8 cellular contexts compared by ENCODE assay signal in the genomic region with DNA sequence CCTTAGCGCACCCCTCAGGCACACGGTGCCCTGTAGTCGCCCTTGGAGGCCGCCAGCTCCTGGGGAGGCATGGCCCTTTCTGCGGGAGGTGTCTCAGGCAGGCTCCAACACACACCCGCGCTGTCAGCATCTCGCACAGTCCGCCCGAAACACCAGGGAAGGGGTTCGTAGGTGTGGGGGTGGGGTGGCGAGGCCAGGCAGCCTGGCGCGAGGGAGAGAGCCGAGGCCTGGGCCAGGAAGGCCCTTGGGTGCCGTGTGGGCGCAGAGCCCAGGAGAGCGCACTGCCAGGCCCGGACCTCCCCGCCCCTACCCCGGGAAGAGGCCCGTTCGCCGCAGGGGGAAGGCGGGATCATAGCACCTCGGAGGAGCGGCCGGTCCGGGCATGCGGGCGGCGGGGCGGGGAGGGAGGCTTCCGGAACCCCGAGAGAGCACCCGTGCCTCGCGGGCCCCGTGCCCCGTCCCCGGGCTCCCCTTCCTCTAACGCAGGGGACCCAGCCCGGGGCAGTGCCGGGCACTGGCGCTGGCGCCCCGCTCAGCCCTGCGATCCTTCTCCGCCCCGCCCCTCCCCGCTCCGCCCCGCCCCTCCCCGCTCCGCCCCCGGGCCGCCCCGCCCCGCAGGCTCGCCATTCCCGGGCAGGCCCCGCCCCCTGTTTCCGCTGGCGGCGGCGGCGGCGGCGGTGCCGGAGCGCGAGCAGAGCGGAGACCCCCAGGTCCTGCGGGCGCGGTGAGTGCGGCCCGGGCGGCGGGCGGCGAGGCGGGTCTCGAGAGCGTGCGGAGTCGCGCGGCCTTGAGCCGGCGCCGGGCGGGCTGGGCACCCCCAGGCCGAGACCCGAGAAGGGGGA. TPM values are rescaled to one million over a fixed set of nuclear protein-coding genes. Genes with fewer than 3 reads are reported as not detected.
DNase-seq lines count a peak whose midpoint lies in the region; ATAC-seq and TF ChIP-seq lines count a peak whose summit lies in the region.

A gene with protein sequence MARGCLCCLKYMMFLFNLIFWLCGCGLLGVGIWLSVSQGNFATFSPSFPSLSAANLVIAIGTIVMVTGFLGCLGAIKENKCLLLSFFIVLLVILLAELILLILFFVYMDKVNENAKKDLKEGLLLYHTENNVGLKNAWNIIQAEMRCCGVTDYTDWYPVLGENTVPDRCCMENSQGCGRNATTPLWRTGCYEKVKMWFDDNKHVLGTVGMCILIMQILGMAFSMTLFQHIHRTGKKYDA (plus strand): TSS at position 650 of the 842 bp plus-strand sequence. CDS start 123,815 bp downstream, outside the sequence.

- ATAC-seq in GM19452 (IDR thresholded peaks at IDR 0.05; ENCODE audit: unreplicated experiment) (peak; percentile 64), aorta (ENCODE audit: low FRiP score) (peak; percentile 92)

- intact Hi-C loops in aorta (cut with DNase I) = loop anchor here (5.0 kb wide), 2 partner anchors 45 to 125 kb away; no protein-coding TSS in a partner anchor

- H3K27ac ChIP-seq in BLaER1 treated with 17β-estradiol and CSF1 and Interleukin-3, amounts not matched to agents 10 nM and 100 nM = peak within 1 kb of the TSS; percentile 53 to 77 (median 65); a peak in 19 of 22 replicates
- peak within 1 kb of the TSS; percentile 59 for H3K27ac ChIP-seq in angular gyrus (ENCODE audit: low read depth, low read length)
- peak within 1 kb of the TSS; percentile 95 to 96 for H3K27ac ChIP-seq in right atrium auricular region
- H3K27ac ChIP-seq in rectal smooth muscle tissue (ENCODE audit: low read depth, low read length) = peak within 1 kb of the TSS; percentile 94
- H3K27ac ChIP-seq in aorta (ENCODE audit: low read depth in 1 of 2, low read length in 2 of 2) = peak within 1 kb of the TSS in 1 of 2 donors; percentile 78

- no peaks in the 10 kb centered on the region; a peak in 1 of 22 replicates for H4K20me1 ChIP-seq in BLaER1 treated with 17β-estradiol and CSF1 and Interleukin-3, amounts not matched to agents 10 nM and 100 nM

- H3K36me3 ChIP-seq in BLaER1 treated with 17β-estradiol and CSF1 and Interleukin-3, amounts not matched to agents 10 nM and 100 nM = no peaks in the 10 kb centered on the region
- no peaks in the 10 kb centered on the region for H3K36me3 ChIP-seq in right atrium auricular region
- H3K36me3 ChIP-seq in rectal smooth muscle tissue (ENCODE audit: control insufficient read depth, insufficient read depth, low read length) = no peaks in the 10 kb centered on the region
- H3K36me3 ChIP-seq in aorta (ENCODE audit: control insufficient read depth in 1 of 2, insufficient read depth in 2 of 2, low read length in 1 of 2) = no peaks in the 10 kb centered on the region

- peak within 1 kb of the TSS; percentile 67 to 83 (median 72) for H3K4me3 ChIP-seq in BLaER1 treated with 17β-estradiol and CSF1 and Interleukin-3, amounts not matched to agents 10 nM and 100 nM
- H3K4me3 ChIP-seq in right atrium auricular region (peak within 1 kb of the TSS; percentile 87), rectal smooth muscle tissue (ENCODE audit: low read length) (peak within 1 kb of the TSS; percentile 78), aorta (ENCODE audit: low read length in 2 of 2) (peak within 1 kb of the TSS; percentile 74 to 98)

- TF ChIP-seq CTCF in right atrium auricular region (IDR thresholded peaks at IDR 0.05) = no peak

- H3K4me1 ChIP-seq in BLaER1 treated with 17β-estradiol and CSF1 and Interleukin-3, amounts not matched to agents 10 nM and 100 nM = peaks cover 10 to 49% (median 41%) of the 10 kb centered on the region in 10 experiments
- H3K4me1 ChIP-seq in right atrium auricular region = peaks cover 0 to 47% of the 10 kb centered on the region in 2 donors
- peaks cover 6% of the 10 kb centered on the region for H3K4me1 ChIP-seq in rectal smooth muscle tissue (ENCODE audit: control insufficient read depth, insufficient read depth, low read length)
- peaks cover 0 to 3% of the 10 kb centered on the region in 2 donors for H3K4me1 ChIP-seq in aorta (ENCODE audit: control insufficient read depth in 1 of 2, insufficient read depth in 2 of 2, low read length in 2 of 2)

- peak within 1 kb of the TSS; percentile 89 to 98 (median 96) for H3K4me2 ChIP-seq in BLaER1 treated with 17β-estradiol and CSF1 and Interleukin-3, amounts not matched to agents 10 nM and 100 nM

- peak; percentile 83 for DNase-seq in HuH-7 (ENCODE audit: low spot score)
- peak; percentile 31 to 71 (median 53) for DNase-seq in T-helper 1 cell
- peak; percentile 74 for DNase-seq in right atrium auricular region (ENCODE audit: low spot score)
- peak; percentile 79 to 93 for DNase-seq in aorta

- no peaks in the 10 kb centered on the region for H3K9me3 ChIP-seq in BLaER1 treated with 17β-estradiol and CSF1 and Interleukin-3, amounts not matched to agents 10 nM and 100 nM (replicated peaks in 1 of 11)
- no peaks in the 10 kb centered on the region for H3K9me3 ChIP-seq in right atrium auricular region
- no peaks in the 10 kb centered on the region for H3K9me3 ChIP-seq in aorta (ENCODE audit: control insufficient read depth, low read length)

- WGBS in aorta, 2 donors = 0 to 1% methylated on average over 64 to 95 of the region's 95 CpGs

- peaks cover 0 to 31% (median 7%) of the 10 kb centered on the region in 11 experiments; a peak in 12 of 22 replicates for H3K27me3 ChIP-seq in BLaER1 treated with 17β-estradiol and CSF1 and Interleukin-3, amounts not matched to agents 10 nM and 100 nM
- H3K27me3 ChIP-seq in right atrium auricular region = no peaks in the 10 kb centered on the region
- H3K27me3 ChIP-seq in rectal smooth muscle tissue (ENCODE audit: control insufficient read depth, insufficient read depth, low read length) = no peaks in the 10 kb centered on the region
- no peaks in the 10 kb centered on the region for H3K27me3 ChIP-seq in aorta (ENCODE audit: control insufficient read depth in 1 of 2, insufficient read depth in 2 of 2, low read length in 1 of 2)

- peak within 1 kb of the TSS; percentile 72 to 85 (median 80) for H3K9ac ChIP-seq in BLaER1 treated with 17β-estradiol and CSF1 and Interleukin-3, amounts not matched to agents 10 nM and 100 nM
- peak within 1 kb of the TSS; percentile 34 for H3K9ac ChIP-seq in rectal smooth muscle tissue (ENCODE audit: low read length)

RNA-seq across cellular contexts. Expression of the gene that starts here (rescaled TPM):
- total RNA-seq in right atrium auricular region (100 to 1,000 TPM; 103 to 185 TPM), aorta (10 to 100 TPM; 43.5 to 50.6 TPM)
- polyA plus RNA-seq in aorta = 10 to 100 TPM in 1 of 2 donors, 1 to 10 TPM in 1; 7.1 to 27.4 TPM
